Comparison of ENCODE assay signal across 1 cellular context in genomic region chr18:2998644-2999043, GRCh38.
TF ChIP-seq lines count a peak whose summit lies in the region.

No MANE protein-coding gene starts in this region.

TF ChIP-seq in liver, 16 proteins besides CTCF, POLR2A, EP300 and RAD21 (continued from another document):
- TF ChIP-seq, protein P1, sequence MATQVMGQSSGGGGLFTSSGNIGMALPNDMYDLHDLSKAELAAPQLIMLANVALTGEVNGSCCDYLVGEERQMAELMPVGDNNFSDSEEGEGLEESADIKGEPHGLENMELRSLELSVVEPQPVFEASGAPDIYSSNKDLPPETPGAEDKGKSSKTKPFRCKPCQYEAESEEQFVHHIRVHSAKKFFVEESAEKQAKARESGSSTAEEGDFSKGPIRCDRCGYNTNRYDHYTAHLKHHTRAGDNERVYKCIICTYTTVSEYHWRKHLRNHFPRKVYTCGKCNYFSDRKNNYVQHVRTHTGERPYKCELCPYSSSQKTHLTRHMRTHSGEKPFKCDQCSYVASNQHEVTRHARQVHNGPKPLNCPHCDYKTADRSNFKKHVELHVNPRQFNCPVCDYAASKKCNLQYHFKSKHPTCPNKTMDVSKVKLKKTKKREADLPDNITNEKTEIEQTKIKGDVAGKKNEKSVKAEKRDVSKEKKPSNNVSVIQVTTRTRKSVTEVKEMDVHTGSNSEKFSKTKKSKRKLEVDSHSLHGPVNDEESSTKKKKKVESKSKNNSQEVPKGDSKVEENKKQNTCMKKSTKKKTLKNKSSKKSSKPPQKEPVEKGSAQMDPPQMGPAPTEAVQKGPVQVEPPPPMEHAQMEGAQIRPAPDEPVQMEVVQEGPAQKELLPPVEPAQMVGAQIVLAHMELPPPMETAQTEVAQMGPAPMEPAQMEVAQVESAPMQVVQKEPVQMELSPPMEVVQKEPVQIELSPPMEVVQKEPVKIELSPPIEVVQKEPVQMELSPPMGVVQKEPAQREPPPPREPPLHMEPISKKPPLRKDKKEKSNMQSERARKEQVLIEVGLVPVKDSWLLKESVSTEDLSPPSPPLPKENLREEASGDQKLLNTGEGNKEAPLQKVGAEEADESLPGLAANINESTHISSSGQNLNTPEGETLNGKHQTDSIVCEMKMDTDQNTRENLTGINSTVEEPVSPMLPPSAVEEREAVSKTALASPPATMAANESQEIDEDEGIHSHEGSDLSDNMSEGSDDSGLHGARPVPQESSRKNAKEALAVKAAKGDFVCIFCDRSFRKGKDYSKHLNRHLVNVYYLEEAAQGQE (IDR thresholded peaks at IDR 0.05): no peak
- TF ChIP-seq HNF4A (conservative IDR thresholded peaks at IDR 0.05): no peak
